ENCODE assay signal across 7 cellular contexts in the genomic region with DNA sequence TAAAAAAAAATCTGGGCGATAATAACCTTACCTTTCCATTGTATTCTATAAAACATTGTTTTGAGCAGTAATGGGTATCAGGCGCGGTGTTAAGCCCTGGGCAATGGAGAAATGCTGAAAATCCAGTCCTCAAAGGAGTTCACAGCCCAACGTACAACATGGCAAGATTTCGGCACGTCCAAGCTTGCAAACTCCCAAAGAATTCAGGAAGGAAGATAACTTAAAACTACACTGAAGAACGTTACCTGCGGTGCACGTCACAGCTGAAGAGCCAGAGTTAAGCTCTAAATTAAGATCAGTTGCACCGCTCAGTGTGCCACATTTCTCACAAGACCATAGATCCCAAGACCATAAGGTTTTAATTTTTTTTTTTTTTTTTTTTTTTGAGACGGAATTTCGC. TPM values are rescaled to one million over a fixed set of nuclear protein-coding genes. Genes with fewer than 3 reads are reported as not detected.
DNase-seq lines count a peak whose midpoint lies in the region; ATAC-seq, FAIRE-seq and TF ChIP-seq lines count a peak whose summit lies in the region.

No MANE protein-coding gene starts in this region.

- no peaks in the 10 kb centered on the region for H3K27me3 ChIP-seq in iPS-20b (ENCODE audit: insufficient read depth, low read length)

- POLR2A ChIA-PET in HEK293T (lab: Yijun Ruan, JAX): interaction anchor here (1.0 to 1.8 kb wide), 7 partner anchors 9 to 1109 kb away, joined by 3 to 16 read pairs (median 6); partner anchors contain the start of genes GRAMD2B and LMNB1
- POLR2A ChIA-PET in activated CD8-positive, alpha-beta T cell treated with anti-CD3 and anti-CD28 coated beads, Interleukin-2, amount 10 ng/mL, durations not matched to agents 7 days and 5 days (lab: Charles Lee): no interaction called here

- peaks cover 15% of the 10 kb centered on the region; the same call in 1 of the 2 replicates for H3K4me1 ChIP-seq in iPS-20b (ENCODE audit: insufficient read depth, low read length)

- H3K27me3 Mint-ChIP-seq in activated CD8-positive, alpha-beta T cell treated with anti-CD3 and anti-CD28 coated beads, Interleukin-2, amount 10 ng/mL, durations not matched to agents 7 days and 5 days (ENCODE audit: low read depth): peaks cover 19% of the 10 kb centered on the region
- H3K27me3 Mint-ChIP-seq in stimulated activated memory B cell treated with anti-CD40 and anti-IgM and Interleukin-4, amounts not matched to agents 10 μg/mL and 1 μg/mL and 100 μg/mL, for 72 hours: no peaks in the 10 kb centered on the region

- H3K4me3 Mint-ChIP-seq in activated CD8-positive, alpha-beta T cell treated with anti-CD3 and anti-CD28 coated beads, Interleukin-2, amount 10 ng/mL, durations not matched to agents 7 days and 5 days: peak overlapping the region; percentile 16
- peak overlapping the region; percentile 45 for H3K4me3 Mint-ChIP-seq in stimulated activated memory B cell treated with anti-CD40 and anti-IgM and Interleukin-4, amounts not matched to agents 10 μg/mL and 1 μg/mL and 100 μg/mL, for 72 hours

- FAIRE-seq in frontal cortex (lab: Jason Lieb, UNC): no peak

- CTCF ChIA-PET in HEK293T (lab: Yijun Ruan, JAX): interaction anchor here (0.7 kb wide), 1 partner anchor 666 kb away, joined by 4 read pairs; no protein-coding TSS in a partner anchor
- CTCF ChIA-PET in activated CD8-positive, alpha-beta T cell treated with anti-CD3 and anti-CD28 coated beads, Interleukin-2, amount 10 ng/mL, durations not matched to agents 7 days and 5 days (lab: Charles Lee): interaction anchor here (0.7 kb wide), 2 partner anchors 241 to 244 kb away, joined by 3 read pairs; no protein-coding TSS in a partner anchor

- no peak overlapping the region for H3K27ac Mint-ChIP-seq in activated CD8-positive, alpha-beta T cell treated with anti-CD3 and anti-CD28 coated beads, Interleukin-2, amount 10 ng/mL, durations not matched to agents 7 days and 5 days
- H3K27ac Mint-ChIP-seq in stimulated activated memory B cell treated with anti-CD40 and anti-IgM and Interleukin-4, amounts not matched to agents 10 μg/mL and 1 μg/mL and 100 μg/mL, for 72 hours: no peak overlapping the region

- H3K36me3 Mint-ChIP-seq in activated CD8-positive, alpha-beta T cell treated with anti-CD3 and anti-CD28 coated beads, Interleukin-2, amount 10 ng/mL, durations not matched to agents 7 days and 5 days (ENCODE audit: low read depth): no peaks in the 10 kb centered on the region
- no peaks in the 10 kb centered on the region for H3K36me3 Mint-ChIP-seq in stimulated activated memory B cell treated with anti-CD40 and anti-IgM and Interleukin-4, amounts not matched to agents 10 μg/mL and 1 μg/mL and 100 μg/mL, for 72 hours

- no peak for ATAC-seq in activated CD8-positive, alpha-beta T cell treated with anti-CD3 and anti-CD28 coated beads, Interleukin-2, amount 10 ng/mL, durations not matched to agents 7 days and 5 days
- ATAC-seq in stimulated activated memory B cell treated with anti-CD40 and anti-IgM and Interleukin-4, amounts not matched to agents 10 μg/mL and 1 μg/mL and 100 μg/mL, for 72 hours: no peak

- no peak overlapping the region for H3K27ac ChIP-seq in iPS-20b (ENCODE audit: low read length)

- H3K9me3 ChIP-seq in iPS-20b (ENCODE audit: insufficient read depth, low read depth, low read length): no peaks in the 10 kb centered on the region

- H3K4me3 ChIP-seq in iPS-20b (ENCODE audit: low read length): peak overlapping the region; percentile 96

- H3K36me3 ChIP-seq in iPS-20b (ENCODE audit: insufficient read depth, low read depth, low read length): peaks cover 40% of the 10 kb centered on the region

- H3K9me3 Mint-ChIP-seq in activated CD8-positive, alpha-beta T cell treated with anti-CD3 and anti-CD28 coated beads, Interleukin-2, amount 10 ng/mL, durations not matched to agents 7 days and 5 days (ENCODE audit: insufficient read depth): no peaks in the 10 kb centered on the region
- no peaks in the 10 kb centered on the region for H3K9me3 Mint-ChIP-seq in stimulated activated memory B cell treated with anti-CD40 and anti-IgM and Interleukin-4, amounts not matched to agents 10 μg/mL and 1 μg/mL and 100 μg/mL, for 72 hours

- DNase-seq in HEK293T (ENCODE audit: extremely low spot score): peak; percentile 8
- no peak for DNase-seq in activated CD8-positive, alpha-beta T cell treated with anti-CD3 and anti-CD28 coated beads, Interleukin-2, amount 10 ng/mL, durations not matched to agents 7 days and 5 days
- DNase-seq in NCI-H2029 treated with DMSO at 0.1 percent for 48 hours (lab: John Stamatoyannopoulos, UW): no peak
- DNase-seq in frontal cortex (ENCODE audit: low spot score in 2 of 2): no peak
- no peak for DNase-seq in nucleus accumbens (lab: John Stamatoyannopoulos, UW)

- peaks cover 13% of the 10 kb centered on the region for H3K4me1 Mint-ChIP-seq in activated CD8-positive, alpha-beta T cell treated with anti-CD3 and anti-CD28 coated beads, Interleukin-2, amount 10 ng/mL, durations not matched to agents 7 days and 5 days (ENCODE audit: low read depth)
- peaks cover 11% of the 10 kb centered on the region for H3K4me1 Mint-ChIP-seq in stimulated activated memory B cell treated with anti-CD40 and anti-IgM and Interleukin-4, amounts not matched to agents 10 μg/mL and 1 μg/mL and 100 μg/mL, for 72 hours

- peak overlapping the region; percentile 95; the same call in 1 of the 2 replicates for H3K9ac ChIP-seq in iPS-20b (ENCODE audit: low read depth, low read length)

TF ChIP-seq in HEK293T, 16 proteins besides CTCF, POLR2A, EP300 and RAD21:
- TF ChIP-seq ZNF384 (IDR thresholded peaks at IDR 0.05) (peak; percentile 73), FOXM1 (IDR thresholded peaks at IDR 0.05; ENCODE audit: borderline replicate concordance) (no peak), CTBP1 (IDR thresholded peaks at IDR 0.05; ENCODE audit: borderline replicate concordance) (no peak)

RNA-seq across cellular contexts. Expression of gene ALDH7A1, which starts 0.9 kb away (rescaled TPM):
- total RNA-seq in activated CD8-positive, alpha-beta T cell treated with anti-CD3 and anti-CD28 coated beads, Interleukin-2, amount 10 ng/mL, durations not matched to agents 7 days and 5 days: 1 to 10 TPM in 1 of 2 experiments, under 1 TPM in 1; 0.91 to 1.0 TPM
- total RNA-seq in frontal cortex: 38.3 TPM

RNA-seq across cellular contexts. Expression of gene PHAX, which starts 6.7 kb away (rescaled TPM):
- total RNA-seq in activated CD8-positive, alpha-beta T cell treated with anti-CD3 and anti-CD28 coated beads, Interleukin-2, amount 10 ng/mL, durations not matched to agents 7 days and 5 days: 10 to 100 TPM; 33.7 to 35.0 TPM
- total RNA-seq in frontal cortex: 96.6 TPM

Comparison
In these comparisons a context has a peak if more than half of its experiments do, and no peak if none do; other contexts are left out.
1. RNA of gene ALDH7A1, which starts 0.9 kb away (total RNA-seq): 38.3 TPM in frontal cortex (single experiment); 0.91 to 1.0 TPM in activated CD8-positive, alpha-beta T cell treated with anti-CD3 and anti-CD28 coated beads, Interleukin-2, amount 10 ng/mL, durations not matched to agents 7 days and 5 days; every median in the first group is over 10 times any median in the second.